ENCODE assay signal across 8 cellular contexts in genomic region chr3:134473868-134474546, GRCh38. TPM values are rescaled to one million over a fixed set of nuclear protein-coding genes. Genes with fewer than 3 reads are reported as not detected.
A peak's percentile ranks its signal among the peaks of the same experiment; 100 is the strongest.
DNase-seq lines count a peak whose midpoint lies in the region; ATAC-seq lines count a peak whose summit lies in the region.

No MANE protein-coding gene starts in this region.

- H3K4me1 Mint-ChIP-seq in T-helper 17 cell: peaks cover 3% of the 10 kb centered on the region

- peaks cover 31% of the 10 kb centered on the region for H3K4me1 ChIP-seq in skeletal muscle satellite cell (ENCODE audit: control insufficient read depth, insufficient read depth, low read length)

- H3K9ac ChIP-seq in skeletal muscle satellite cell (ENCODE audit: low read depth, low read length): peak overlapping the region; percentile 62

- no peak overlapping the region for H3K4me3 Mint-ChIP-seq in T-helper 17 cell

- H3K9me3 ChIP-seq in T-helper 17 cell (ENCODE audit: control insufficient read depth, low read length, poor library complexity, severe bottlenecking) (no peaks in the 10 kb centered on the region), skeletal muscle satellite cell (replicated peaks; ENCODE audit: low read length) (no peaks in the 10 kb centered on the region)

- no peak overlapping the region for H3K4me3 ChIP-seq in skeletal muscle satellite cell (ENCODE audit: low read length)

- DNase-seq in ACHN (peak; percentile 80), NCI-H1105 (lab: John Stamatoyannopoulos, UW) (peak; percentile 85), T-helper 17 cell (peak; percentile 43 to 71 (median 50)), anterior cingulate cortex (lab: John Stamatoyannopoulos, UW) (peak in 49 of 58 donors; percentile 9 to 89 (median 49)), hepatic stellate cell (ENCODE audit: low spot score) (peak; percentile 41)

- H3K27me3 ChIP-seq in skeletal muscle satellite cell (ENCODE audit: control insufficient read depth, insufficient read depth, low read length): no peaks in the 10 kb centered on the region

- H3K27ac Mint-ChIP-seq in T-helper 17 cell: no peak overlapping the region

- no peaks in the 10 kb centered on the region for H3K27me3 Mint-ChIP-seq in T-helper 17 cell

- H3K4me2 ChIP-seq in skeletal muscle satellite cell (ENCODE audit: low read length): no peak overlapping the region

- peak; percentile 71 for ATAC-seq in GM18517 (IDR thresholded peaks at IDR 0.05; ENCODE audit: unreplicated experiment)
- peak; percentile 79 for ATAC-seq in T-helper 17 cell
- ATAC-seq in GM19467 (IDR thresholded peaks at IDR 0.05; ENCODE audit: unreplicated experiment): no peak

- H3K36me3 Mint-ChIP-seq in T-helper 17 cell (ENCODE audit: low read depth): peaks cover 3% of the 10 kb centered on the region

- H3K36me3 ChIP-seq in skeletal muscle satellite cell (ENCODE audit: insufficient read depth, low read length): peaks cover 34% of the 10 kb centered on the region

- in situ Hi-C loops in ACHN (cut with HindIII; ENCODE audit: low pct_ligation_motif_present, low pct_unique_long_range_greater_than_20kb, low sequenced_read_pairs): no loop called here

RNA-seq across cellular contexts. Expression of gene ANAPC13, which starts 11.8 kb away (rescaled TPM):
- total RNA-seq in T-helper 17 cell: 10 to 100 TPM; 23.0 to 23.9 TPM
- 70.0 and 77.1 TPM in 2 replicates for total RNA-seq in skeletal muscle satellite cell (2012; rRNA removed)

RNA-seq across cellular contexts. Expression of gene CEP63, which starts 11.8 kb away (rescaled TPM):
- total RNA-seq in T-helper 17 cell: 10 to 100 TPM; 17.0 to 20.1 TPM
- total RNA-seq in skeletal muscle satellite cell (2012; rRNA removed): 5.3 and 9.4 TPM in 2 replicates
